ENCODE assay signal across 15 cellular contexts in the genomic region with DNA sequence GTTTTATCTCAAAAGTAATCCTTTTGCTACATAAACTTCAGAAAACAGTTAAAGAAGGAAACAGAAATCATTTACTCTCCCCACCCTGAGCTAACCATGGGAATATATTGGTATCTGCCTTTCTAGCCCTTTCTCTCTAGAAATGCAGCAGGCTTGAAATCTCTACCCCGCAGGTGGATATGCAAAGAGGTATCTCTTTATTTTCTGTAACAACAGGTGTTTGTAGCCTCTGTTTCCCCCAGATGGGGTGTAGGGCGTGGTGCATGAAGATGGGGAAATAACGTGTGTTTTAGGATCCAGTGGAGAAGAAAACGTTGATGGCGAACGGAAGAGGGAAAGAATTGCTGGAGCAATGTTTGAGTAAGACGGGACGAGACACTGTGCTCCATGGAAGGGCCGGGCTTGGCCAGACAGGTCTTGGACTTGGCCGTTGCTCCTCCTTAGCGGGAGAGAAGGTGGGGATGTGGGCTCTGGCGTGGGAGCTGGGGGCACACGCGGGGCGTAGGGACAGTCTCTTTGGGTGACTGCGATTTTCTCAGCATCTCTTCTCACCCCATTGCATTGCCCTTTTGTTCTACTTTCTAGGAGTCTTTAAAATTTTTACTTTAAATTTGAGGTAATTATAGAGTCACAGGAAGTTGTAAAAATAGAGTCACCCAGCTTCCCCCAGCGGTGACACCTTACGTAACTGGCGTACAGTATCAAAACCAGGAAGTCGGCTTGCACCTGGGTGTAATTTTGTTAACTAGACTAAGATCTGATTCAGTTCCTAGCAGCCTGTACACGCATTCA.
A peak's percentile ranks its signal among the peaks of the same experiment; 100 is the strongest.
DNase-seq lines count a peak whose midpoint lies in the region; TF ChIP-seq lines count a peak whose summit lies in the region.
"Had no signal": no experiment of that assay in that cellular context is flagged by ENCODE, and none has a peak within 500 bp of the region (broad histone marks: within the 10 kb centered on the region; RNA-seq: fewer than 3 reads in every experiment).

No MANE protein-coding gene starts in this region.

- H3K36me3 ChIP-seq in Karpas-422 (ENCODE audit: insufficient read depth, low read length): no peaks in the 10 kb centered on the region

- H4K20me1 ChIP-seq in Karpas-422 (ENCODE audit: insufficient read depth, low read depth, low read length): no peaks in the 10 kb centered on the region

- in situ Hi-C loops in GM13977 (cut with MboI; ENCODE audit: low pct_unique_long_range_greater_than_20kb, low sequenced_read_pairs, unreplicated experiment): no loop called here

- peaks cover 12% of the 10 kb centered on the region for H3K4me1 ChIP-seq in Karpas-422 (ENCODE audit: low read length)

- peak overlapping the region; percentile 56 for H3K4me2 ChIP-seq in Karpas-422 (ENCODE audit: low read depth, low read length, poor library complexity, severe bottlenecking)

- no peaks in the 10 kb centered on the region for H3K9me3 ChIP-seq in Karpas-422 (ENCODE audit: low read length)

- no peaks in the 10 kb centered on the region for H3K27me3 ChIP-seq in Karpas-422 (ENCODE audit: low read length)

- 0 out of 2 replicates have a peak overlapping the region, but pooled peaks have one; percentile 25 for H3K4me3 ChIP-seq in Karpas-422 (ENCODE audit: low read length)

- H3K79me2 ChIP-seq in Karpas-422 (ENCODE audit: low read length): no peaks in the 10 kb centered on the region

- no peak overlapping the region for H3K9ac ChIP-seq in Karpas-422 (ENCODE audit: low read length)

- TF ChIP-seq CTCF in GM13977 (IDR thresholded peaks at IDR 0.05; ENCODE audit: extremely low read depth, insufficient read depth, missing control alignments): no peak

- no peak overlapping the region for H3K27ac ChIP-seq in Karpas-422 (ENCODE audit: low read length)

- H3K9me2 ChIP-seq in Karpas-422 (replicated peaks; ENCODE audit: insufficient read depth, low read length): no peaks in the 10 kb centered on the region

- 0 out of 2 replicates have a peak overlapping the region, but pooled peaks have one; percentile 37 for H2AFZ ChIP-seq in Karpas-422 (ENCODE audit: low read length)

- DNase-seq in GF-D8 (lab: John Stamatoyannopoulos, UW): peak; percentile 51
- DNase-seq in Karpas-422: peak; percentile 84
- peak; percentile 4 for DNase-seq in SKM-1 treated with dmso at 0.1 percent for 144 hours (lab: John Stamatoyannopoulos, UW; ENCODE audit: unreplicated experiment)
- DNase-seq in putamen (ENCODE audit: low spot score): peak; percentile 42
- no peak for DNase-seq in GM13977 (ENCODE audit: low spot score)
- DNase-seq in NCI-H510A (lab: John Stamatoyannopoulos, UW): no peak
- DNase-seq in COLO668 (lab: John Stamatoyannopoulos, UW; ENCODE audit: unreplicated experiment): no peak
- DNase-seq: activated CD4-positive, CD25-positive, alpha-beta regulatory T cell; activated naive CD4-positive, alpha-beta T cell treated with Interleukin-2 at 50 U/mL for 16 hours; AML-193; DMS79; glutamatergic neuron; mammary epithelial cell; NCI-H1417 treated with DMSO at 0.1 percent for 48 hours; NCI-H226 had no signal

Comparison
In these comparisons a context has a peak if more than half of its experiments do, and no peak if none do; other contexts are left out.
1. DNase-seq: peak in GF-D8 (single experiment), Karpas-422 (single experiment), SKM-1 treated with dmso at 0.1 percent for 144 hours (single experiment) and putamen (single experiment); none in GM13977 (single experiment), NCI-H510A (single experiment) and COLO668 (single experiment).